In the genomic region with DNA sequence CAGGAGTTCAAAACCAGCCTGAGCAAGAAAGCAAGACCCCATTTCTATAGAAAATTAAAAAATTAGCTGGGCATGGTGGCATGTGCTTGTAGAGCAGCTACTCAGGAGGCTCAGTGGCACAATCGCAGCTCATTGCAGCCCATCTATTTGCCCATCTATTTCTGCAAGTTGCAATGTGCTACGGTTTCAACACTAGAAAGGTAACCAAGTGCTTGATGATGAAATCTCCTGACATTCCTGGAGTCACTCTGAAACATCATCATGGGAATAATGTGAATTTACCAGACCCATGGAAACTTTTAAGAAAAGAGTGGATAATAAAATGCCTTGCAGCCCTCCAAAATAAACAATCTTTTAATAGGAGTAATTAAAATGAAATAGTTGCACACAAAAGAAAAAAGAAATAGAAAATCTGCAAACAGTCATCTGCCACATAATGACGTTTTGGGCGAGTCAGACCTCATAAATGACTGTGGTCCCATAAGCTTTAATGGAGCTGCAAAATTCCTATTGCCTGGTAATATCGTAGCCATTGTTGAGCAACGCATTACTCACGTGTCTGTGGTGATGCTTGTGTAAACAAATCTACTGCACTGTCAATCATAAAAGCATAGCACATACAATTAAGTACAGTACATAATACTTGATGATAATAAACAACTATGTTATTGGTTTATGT, we compare ENCODE assay signal across 2 cellular contexts.
TF ChIP-seq lines count a peak whose summit lies in the region.

No MANE protein-coding gene starts in this region.

TF ChIP-seq in GM12891, 5 proteins besides CTCF, POLR2A, EP300 and RAD21 (continued from another document):
- TF ChIP-seq POLR2AphosphoS5 (IDR thresholded peaks at IDR 0.05; ENCODE audit: low read depth, low read length) = no peak
- no peak for TF ChIP-seq SPI1 (IDR thresholded peaks at IDR 0.05; ENCODE audit: low read depth, low read length)
- no peak for TF ChIP-seq PAX5 (IDR thresholded peaks at IDR 0.05; ENCODE audit: insufficient read depth, low read length, severe bottlenecking)
- no peak for TF ChIP-seq TAF1 (IDR thresholded peaks at IDR 0.05; ENCODE audit: low read depth, low read length)

TF ChIP-seq in endothelial cell of umbilical vein, 7 proteins besides CTCF, POLR2A, EP300 and RAD21:
- TF ChIP-seq, protein P1, sequence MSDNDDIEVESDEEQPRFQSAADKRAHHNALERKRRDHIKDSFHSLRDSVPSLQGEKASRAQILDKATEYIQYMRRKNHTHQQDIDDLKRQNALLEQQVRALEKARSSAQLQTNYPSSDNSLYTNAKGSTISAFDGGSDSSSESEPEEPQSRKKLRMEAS (IDR thresholded peaks at IDR 0.05; ENCODE audit: insufficient read depth, insufficient read length) = no peak
- no peak for TF ChIP-seq EZH2 (IDR thresholded peaks at IDR 0.05; ENCODE audit: borderline replicate concordance, low read depth, low read length, severe bottlenecking)
- TF ChIP-seq FOS (IDR thresholded peaks at IDR 0.05; ENCODE audit: borderline replicate concordance, insufficient read depth, low read length) = no peak
- TF ChIP-seq JUN (IDR thresholded peaks at IDR 0.05; ENCODE audit: borderline replicate concordance, insufficient read depth, insufficient read length, low read depth) = no peak
